ENCODE assay signal across 1 cellular context in the genomic region with DNA sequence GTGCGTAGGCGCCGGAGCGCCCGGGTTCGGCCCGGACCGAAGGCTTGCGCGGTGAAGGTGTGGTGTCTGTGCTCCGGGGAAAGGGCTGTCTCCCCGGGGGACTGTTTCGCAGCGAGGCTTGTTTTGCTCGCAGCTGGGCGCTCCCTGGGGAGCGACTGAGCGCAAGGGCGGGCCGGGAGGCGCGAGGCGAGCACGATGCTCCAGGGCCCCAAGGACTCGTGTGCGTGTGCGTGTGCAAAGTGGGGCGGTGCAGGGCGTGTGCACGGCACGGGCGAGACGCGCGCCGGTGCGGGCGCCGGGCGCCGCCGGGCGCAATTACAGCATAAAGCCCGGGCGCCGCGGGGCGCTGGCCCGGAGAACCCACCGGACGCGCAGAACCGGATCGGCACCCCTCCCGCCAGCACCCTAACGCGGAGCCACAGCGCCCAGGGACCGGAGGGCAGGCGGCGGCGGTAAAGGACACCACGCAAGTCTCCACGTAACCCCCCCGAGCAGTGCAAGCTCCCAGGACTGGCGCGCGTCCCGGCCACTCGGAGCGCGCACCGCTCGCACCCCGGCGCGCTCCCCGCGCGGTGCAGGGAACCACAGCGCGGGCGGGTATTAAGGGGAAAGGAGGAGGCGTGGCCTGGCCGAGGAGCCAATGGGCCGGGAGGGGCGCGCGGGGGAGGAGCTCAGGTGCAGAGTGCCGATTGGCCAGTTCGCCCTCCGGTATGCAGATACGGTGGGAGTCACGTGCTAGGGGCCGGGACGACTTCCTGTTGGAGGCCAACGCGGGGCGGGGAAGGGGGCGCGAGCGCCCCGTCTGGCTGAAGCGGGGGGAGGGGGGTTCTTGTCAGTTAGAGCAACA.
TF ChIP-seq lines count a peak whose summit lies in the region.

Gene TNRC6C, plus strand, starts transcription at position 835 of the 847 bp plus-strand sequence. CDS start 45,504 bp downstream, outside the sequence.

TF ChIP-seq in WTC11, 78 proteins besides CTCF, POLR2A, EP300 and RAD21 (continued from another document):
- peak; percentile 72 for TF ChIP-seq ARID4B (CRISPR knock-in tag; IDR thresholded peaks at IDR 0.05; ENCODE audit: borderline replicate concordance)
- no peak for TF ChIP-seq IRF2 (CRISPR knock-in tag; IDR thresholded peaks at IDR 0.05; ENCODE audit: borderline replicate concordance, low read depth)
- no peak for TF ChIP-seq ZNF138 (CRISPR knock-in tag; conservative IDR thresholded peaks at IDR 0.05)
- peak; percentile 70 for TF ChIP-seq FOXP4 (CRISPR knock-in tag; IDR thresholded peaks at IDR 0.05)
- TF ChIP-seq TEAD4 (CRISPR knock-in tag; IDR thresholded peaks at IDR 0.05): no peak
- no peak for TF ChIP-seq ZNF263 (CRISPR knock-in tag; IDR thresholded peaks at IDR 0.05; ENCODE audit: low read depth)
- no peak for TF ChIP-seq ZNF396 (CRISPR knock-in tag; IDR thresholded peaks at IDR 0.05; ENCODE audit: borderline replicate concordance)
- TF ChIP-seq KAT7 (CRISPR knock-in tag; IDR thresholded peaks at IDR 0.05; ENCODE audit: borderline replicate concordance): peak; percentile 68; the same call in 1 of the 2 replicates
- TF ChIP-seq OVOL2 (CRISPR knock-in tag; IDR thresholded peaks at IDR 0.05; ENCODE audit: borderline replicate concordance): peak; percentile 99
- no peak for TF ChIP-seq ATF2 (CRISPR knock-in tag; IDR thresholded peaks at IDR 0.05; ENCODE audit: borderline replicate concordance, low read depth)
- peak; percentile 87 for TF ChIP-seq JAZF1 (CRISPR knock-in tag; IDR thresholded peaks at IDR 0.05)
- TF ChIP-seq ZNF532 (CRISPR knock-in tag; IDR thresholded peaks at IDR 0.05; ENCODE audit: borderline replicate concordance): no peak
- peak; percentile 82; the same call in 1 of the 2 replicates for TF ChIP-seq E2F1 (CRISPR knock-in tag; IDR thresholded peaks at IDR 0.05)
- peak; percentile 95; the same call in 1 of the 2 replicates for TF ChIP-seq ZNF416 (CRISPR knock-in tag; IDR thresholded peaks at IDR 0.05)
- TF ChIP-seq CBFB (CRISPR knock-in tag; IDR thresholded peaks at IDR 0.05; ENCODE audit: low read depth): peak; percentile 91; the same call in 1 of the 2 replicates
- TF ChIP-seq ZNF317 (CRISPR knock-in tag; IDR thresholded peaks at IDR 0.05; ENCODE audit: borderline replicate concordance, low read depth): 0 out of 2 replicates have a peak, but pooled peaks have one; percentile 12
- TF ChIP-seq ESRRA (CRISPR knock-in tag; IDR thresholded peaks at IDR 0.05; ENCODE audit: borderline replicate concordance): peak; percentile 30; the same call in 1 of the 2 replicates
- TF ChIP-seq, protein P1, sequence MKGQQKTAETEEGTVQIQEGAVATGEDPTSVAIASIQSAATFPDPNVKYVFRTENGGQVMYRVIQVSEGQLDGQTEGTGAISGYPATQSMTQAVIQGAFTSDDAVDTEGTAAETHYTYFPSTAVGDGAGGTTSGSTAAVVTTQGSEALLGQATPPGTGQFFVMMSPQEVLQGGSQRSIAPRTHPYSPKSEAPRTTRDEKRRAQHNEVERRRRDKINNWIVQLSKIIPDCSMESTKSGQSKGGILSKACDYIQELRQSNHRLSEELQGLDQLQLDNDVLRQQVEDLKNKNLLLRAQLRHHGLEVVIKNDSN (CRISPR knock-in tag; IDR thresholded peaks at IDR 0.05): peak; percentile 90
- TF ChIP-seq ELF4 (CRISPR knock-in tag; IDR thresholded peaks at IDR 0.05; ENCODE audit: low read depth): 0 out of 2 replicates have a peak, but pooled peaks have one; percentile 33
- TF ChIP-seq RORB (CRISPR knock-in tag; IDR thresholded peaks at IDR 0.05): peak; percentile 96
- no peak for TF ChIP-seq NFE2L1 (CRISPR knock-in tag; IDR thresholded peaks at IDR 0.05)
- TF ChIP-seq ETV6 (CRISPR knock-in tag; IDR thresholded peaks at IDR 0.05): peak; percentile 78
- TF ChIP-seq ZNF232 (CRISPR knock-in tag; IDR thresholded peaks at IDR 0.05): peak; percentile 79; the same call in 1 of the 2 replicates
- TF ChIP-seq, protein P2, sequence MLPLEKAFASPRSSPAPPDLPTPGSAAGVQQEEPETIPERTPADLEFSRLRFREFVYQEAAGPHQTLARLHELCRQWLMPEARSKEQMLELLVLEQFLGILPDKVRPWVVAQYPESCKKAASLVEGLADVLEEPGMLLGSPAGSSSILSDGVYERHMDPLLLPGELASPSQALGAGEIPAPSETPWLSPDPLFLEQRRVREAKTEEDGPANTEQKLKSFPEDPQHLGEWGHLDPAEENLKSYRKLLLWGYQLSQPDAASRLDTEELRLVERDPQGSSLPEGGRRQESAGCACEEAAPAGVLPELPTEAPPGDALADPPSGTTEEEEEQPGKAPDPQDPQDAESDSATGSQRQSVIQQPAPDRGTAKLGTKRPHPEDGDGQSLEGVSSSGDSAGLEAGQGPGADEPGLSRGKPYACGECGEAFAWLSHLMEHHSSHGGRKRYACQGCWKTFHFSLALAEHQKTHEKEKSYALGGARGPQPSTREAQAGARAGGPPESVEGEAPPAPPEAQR (CRISPR knock-in tag; IDR thresholded peaks at IDR 0.05): no peak
- TF ChIP-seq MAX (CRISPR knock-in tag; IDR thresholded peaks at IDR 0.05): peak; percentile 62; the same call in 1 of the 2 replicates
- 0 out of 2 replicates have a peak, but pooled peaks have one; percentile 12 for TF ChIP-seq PREB (CRISPR knock-in tag; IDR thresholded peaks at IDR 0.05; ENCODE audit: borderline replicate concordance)
- TF ChIP-seq CREB1 (CRISPR knock-in tag; IDR thresholded peaks at IDR 0.05): 0 out of 2 replicates have a peak, but pooled peaks have one; percentile 69
- no peak for TF ChIP-seq JUN (CRISPR knock-in tag; IDR thresholded peaks at IDR 0.05)
- no peak; the same call in 1 of the 2 replicates for TF ChIP-seq ZBTB43 (CRISPR knock-in tag; IDR thresholded peaks at IDR 0.05)
- peak; percentile 84; the same call in 1 of the 2 replicates for TF ChIP-seq TP53 (CRISPR knock-in tag; IDR thresholded peaks at IDR 0.05)
- peak; percentile 88; the same call in 1 of the 2 replicates for TF ChIP-seq ZNF671 (CRISPR knock-in tag; IDR thresholded peaks at IDR 0.05)
